ENCODE assay signal across 29 cellular contexts in genomic region chr14:47208434-47208833, GRCh38.
A peak's percentile ranks its signal among the peaks of the same experiment; 100 is the strongest.
DNase-seq lines count a peak whose midpoint lies in the region; ATAC-seq, FAIRE-seq and TF ChIP-seq lines count a peak whose summit lies in the region.
"Had no signal": no experiment of that assay in that cellular context is flagged by ENCODE, and none has a peak within 500 bp of the region (broad histone marks: within the 10 kb centered on the region; RNA-seq: fewer than 3 reads in every experiment).

No MANE protein-coding gene starts in this region.

- peak; percentile 30 for DNase-seq in ELF-1 (ENCODE audit: low read depth, low spot score)
- DNase-seq in SW480 (ENCODE audit: low spot score): peak; percentile 4
- DNase-seq in kidney: no peak
- DNase-seq in neural progenitor cell (ENCODE audit: low spot score): peak; percentile 41
- no peak for DNase-seq in pancreas
- no peak for DNase-seq in inferior parietal cortex (ENCODE audit: extremely low spot score)
- DNase-seq in Right ventricle myocardium inferior (ENCODE audit: missing footprints): no peak
- no peak for DNase-seq in naive thymus-derived CD4-positive, alpha-beta T cell
- DNase-seq: Caco-2; CD4-positive, alpha-beta T cell; DMS 273 treated with DMSO at 0.1 percent for 48 hours; DMS79; EL; GF-D8; MV-4-11; NCI-H1105; NCI-H1436 treated with DMSO at 0.1 percent for 48 hours; NCI-H187 treated with DMSO at 0.1 percent for 48 hours; NCI-H2171 treated with DMSO at 0.1 percent for 48 hours; NCI-H446; NCI-H524 treated with DMSO at 0.1 percent for 48 hours; NK-92 treated with Interleukin-12 subunit alpha and Interleukin-12 subunit beta, amount 100 ng/mL, for 24 hours; SHP77 treated with DMSO at 0.1 percent for 48 hours had no signal

- ATAC-seq in pancreas (no peak), Right ventricle myocardium inferior (no peak)
- no peak for ATAC-seq in naive thymus-derived CD4-positive, alpha-beta T cell
- ATAC-seq: K562 had no signal

- H3K36me3 ChIP-seq in kidney (ENCODE audit: control insufficient read depth in 1 of 2, insufficient read depth in 2 of 2, low read length in 2 of 2) (no peaks in the 10 kb centered on the region), neural progenitor cell (no peaks in the 10 kb centered on the region), pancreas (no peaks in the 10 kb centered on the region)
- no peaks in the 10 kb centered on the region for H3K36me3 ChIP-seq in naive thymus-derived CD4-positive, alpha-beta T cell (ENCODE audit: control insufficient read depth in 2 of 3, insufficient read depth in 3 of 3, low read length in 3 of 3)
- H3K36me3 ChIP-seq: BLaER1 treated with 17β-estradiol and CSF1 and Interleukin-3, amounts not matched to agents 10 nM and 100 nM had no signal

- TF ChIP-seq CTCF in kidney (IDR thresholded peaks at IDR 0.05; ENCODE audit: borderline replicate concordance, extremely low read depth, insufficient read depth) (no peak), neural progenitor cell (IDR thresholded peaks at IDR 0.05) (no peak), pancreas (IDR thresholded peaks at IDR 0.05) (no peak)

- FAIRE-seq in kidney (lab: Jason Lieb, UNC) (peak; percentile 11), pancreas (lab: Jason Lieb, UNC) (no peak)
- FAIRE-seq: A204.1, GM12891, K562 had no signal

- no peaks in the 10 kb centered on the region for H3K27me3 Mint-ChIP-seq in neural progenitor cell (ENCODE audit: insufficient read depth, low read depth)
- H3K27me3 Mint-ChIP-seq in naive thymus-derived CD4-positive, alpha-beta T cell: no peaks in the 10 kb centered on the region
- H3K27me3 Mint-ChIP-seq: CD4-positive, alpha-beta T cell had no signal

- no peaks in the 10 kb centered on the region for H3K36me3 Mint-ChIP-seq in neural progenitor cell
- H3K36me3 Mint-ChIP-seq in naive thymus-derived CD4-positive, alpha-beta T cell: no peaks in the 10 kb centered on the region

- H3K4me2 ChIP-seq in neural progenitor cell: no peak overlapping the region
- H3K4me2 ChIP-seq: BLaER1 treated with 17β-estradiol and CSF1 and Interleukin-3, amounts not matched to agents 10 nM and 100 nM had no signal

- H3K27ac ChIP-seq in kidney (ENCODE audit: low read depth in 2 of 2, low read length in 2 of 2): no peak overlapping the region
- H3K27ac ChIP-seq in neural progenitor cell: no peak overlapping the region
- no peak overlapping the region for H3K27ac ChIP-seq in pancreas
- H3K27ac ChIP-seq in naive thymus-derived CD4-positive, alpha-beta T cell (ENCODE audit: low read depth, low read length): no peak overlapping the region
- H3K27ac ChIP-seq: BLaER1 treated with 17β-estradiol and CSF1 and Interleukin-3, amounts not matched to agents 10 nM and 100 nM; RWPE1; SK-N-MC had no signal

- CTCF ChIA-PET in naive thymus-derived CD4-positive, alpha-beta T cell (lab: Charles Lee): no interaction called here

- no peaks in the 10 kb centered on the region for H3K9me3 Mint-ChIP-seq in neural progenitor cell
- H3K9me3 Mint-ChIP-seq in naive thymus-derived CD4-positive, alpha-beta T cell: peaks cover 0 to 6% (median 0%) of the 10 kb centered on the region in 11 donors

- H3K4me1 Mint-ChIP-seq in neural progenitor cell: peaks cover 9% of the 10 kb centered on the region
- H3K4me1 Mint-ChIP-seq in naive thymus-derived CD4-positive, alpha-beta T cell: no peaks in the 10 kb centered on the region

- H3K9me3 ChIP-seq in kidney (ENCODE audit: control insufficient read depth in 1 of 2, low read length in 2 of 2) (no peaks in the 10 kb centered on the region), neural progenitor cell (ENCODE audit: low read depth) (no peaks in the 10 kb centered on the region), pancreas (no peaks in the 10 kb centered on the region)
- no peaks in the 10 kb centered on the region for H3K9me3 ChIP-seq in naive thymus-derived CD4-positive, alpha-beta T cell (ENCODE audit: control insufficient read depth in 2 of 3, low read length in 3 of 3)
- H3K9me3 ChIP-seq: BLaER1 treated with 17β-estradiol and CSF1 and Interleukin-3, amounts not matched to agents 10 nM and 100 nM; Caco-2 had no signal

- no peak overlapping the region for H3K4me3 ChIP-seq in kidney (ENCODE audit: low read length in 2 of 2)
- no peak overlapping the region for H3K4me3 ChIP-seq in neural progenitor cell
- H3K4me3 ChIP-seq in pancreas: no peak overlapping the region
- H3K4me3 ChIP-seq in naive thymus-derived CD4-positive, alpha-beta T cell (ENCODE audit: low read length): no peak overlapping the region
- H3K4me3 ChIP-seq: BLaER1 treated with 17β-estradiol and CSF1 and Interleukin-3, amounts not matched to agents 10 nM and 100 nM; K562; SK-N-MC had no signal

- H3K27ac Mint-ChIP-seq in neural progenitor cell: no peak overlapping the region
- no peak overlapping the region for H3K27ac Mint-ChIP-seq in naive thymus-derived CD4-positive, alpha-beta T cell
- H3K27ac Mint-ChIP-seq: CD4-positive, alpha-beta T cell had no signal

- WGBS in pancreas, 2 donors: 54 to 63% methylated on average over 2 of the region's 2 CpGs

- H4K20me1 ChIP-seq in neural progenitor cell (ENCODE audit: low read depth): no peaks in the 10 kb centered on the region
- H4K20me1 ChIP-seq: BLaER1 treated with 17β-estradiol and CSF1 and Interleukin-3, amounts not matched to agents 10 nM and 100 nM had no signal

- H3K9ac ChIP-seq in kidney (ENCODE audit: low read length in 2 of 2) (no peak overlapping the region), neural progenitor cell (no peak overlapping the region)
- H3K9ac ChIP-seq: BLaER1 treated with 17β-estradiol and CSF1 and Interleukin-3, amounts not matched to agents 10 nM and 100 nM had no signal

- POLR2A ChIA-PET in naive thymus-derived CD4-positive, alpha-beta T cell (lab: Charles Lee): no interaction called here

- intact Hi-C loops in kidney (cut with DNase I): no loop called here
- intact Hi-C loops in pancreas (cut with DNase I): no loop called here
- intact Hi-C loops in Right ventricle myocardium inferior (cut with DNase I): no loop called here
- intact Hi-C loops in naive thymus-derived CD4-positive, alpha-beta T cell (cut with micrococcal nuclease): no loop called here

- H2AFZ ChIP-seq in neural progenitor cell (replicated peaks): no peak overlapping the region

- H3K79me2 ChIP-seq in neural progenitor cell (ENCODE audit: low read depth): no peaks in the 10 kb centered on the region

- no peak overlapping the region for H3K4me3 Mint-ChIP-seq in neural progenitor cell
- no peak overlapping the region for H3K4me3 Mint-ChIP-seq in naive thymus-derived CD4-positive, alpha-beta T cell
- H3K4me3 Mint-ChIP-seq: CD4-positive, alpha-beta T cell had no signal

- H3F3A ChIP-seq in neural progenitor cell (ENCODE audit: low read depth): no peaks in the 10 kb centered on the region

- H3K27me3 ChIP-seq in neural progenitor cell (no peaks in the 10 kb centered on the region), pancreas (no peaks in the 10 kb centered on the region)
- no peaks in the 10 kb centered on the region for H3K27me3 ChIP-seq in naive thymus-derived CD4-positive, alpha-beta T cell (ENCODE audit: control insufficient read depth in 2 of 2, insufficient read depth in 2 of 2, low read length in 2 of 2)
- H3K27me3 ChIP-seq: BLaER1 treated with 17β-estradiol and CSF1 and Interleukin-3, amounts not matched to agents 10 nM and 100 nM had no signal

- no peaks in the 10 kb centered on the region for H3K4me1 ChIP-seq in kidney (ENCODE audit: control insufficient read depth in 1 of 2, insufficient read depth in 1 of 2, low read depth in 1 of 2, low read length in 2 of 2)
- H3K4me1 ChIP-seq in neural progenitor cell: no peaks in the 10 kb centered on the region
- no peaks in the 10 kb centered on the region for H3K4me1 ChIP-seq in pancreas
- H3K4me1 ChIP-seq in naive thymus-derived CD4-positive, alpha-beta T cell (ENCODE audit: control insufficient read depth in 2 of 2, insufficient read depth in 2 of 2, low read length in 2 of 2): no peaks in the 10 kb centered on the region
- H3K4me1 ChIP-seq: BLaER1 treated with 17β-estradiol and CSF1 and Interleukin-3, amounts not matched to agents 10 nM and 100 nM; Caco-2 had no signal

Comparison
In these comparisons a context has a peak if more than half of its experiments do, and no peak if none do; other contexts are left out.
1. DNase-seq: peak in ELF-1 (single experiment), SW480 (single experiment) and neural progenitor cell (single experiment); none in kidney (single experiment), pancreas (0 of 6), inferior parietal cortex (single experiment), Right ventricle myocardium inferior (single experiment) and naive thymus-derived CD4-positive, alpha-beta T cell (0 of 9).